Comparison of ENCODE assay signal across 15 cellular contexts in genomic region chr22:28958611-28959010, GRCh38.
DNase-seq lines count a peak whose midpoint lies in the region; TF ChIP-seq lines count a peak whose summit lies in the region.
"Had no signal": no experiment of that assay in that cellular context is flagged by ENCODE, and none has a peak within 500 bp of the region (broad histone marks: within the 10 kb centered on the region; RNA-seq: fewer than 3 reads in every experiment).

No MANE protein-coding gene starts in this region.

- BruUV-seq in A673 (replicated peaks; lab: Mats Ljungman, UMichigan) = no TSS peak

- peaks cover 3% of the 10 kb centered on the region for H4K20me1 ChIP-seq in MM.1S (ENCODE audit: insufficient read depth, low read length)

- H3K27ac ChIP-seq in MM.1S (ENCODE audit: low read length) (no peak overlapping the region), A673 (ENCODE audit: low read depth, low read length, poor library complexity, severe bottlenecking) (no peak overlapping the region)
- H3K27ac ChIP-seq: hepatocyte, suprapubic skin had no signal

- intact Hi-C loops in A673 (cut with micrococcal nuclease; ENCODE audit: unreplicated experiment) = no loop called here

- TF ChIP-seq CTCF in fibroblast of mammary gland (conservative IDR thresholded peaks at IDR 0.05; ENCODE audit: control insufficient read depth, insufficient read depth, low read depth, low read length) (no peak), nephron (IDR thresholded peaks at IDR 0.05; ENCODE audit: unreplicated experiment in 3 of 3) (no peak), BE2C (IDR thresholded peaks at IDR 0.05; ENCODE audit: low read depth, low read length) (no peak), MM.1S (IDR thresholded peaks at IDR 0.05; ENCODE audit: low read length) (no peak), A673 (conservative IDR thresholded peaks at IDR 0.05; ENCODE audit: low read depth, low read length) (no peak)

- no peaks in the 10 kb centered on the region for H3K9me3 Mint-ChIP-seq in nephron

- peaks cover 39% of the 10 kb centered on the region for H3K36me3 Mint-ChIP-seq in nephron (ENCODE audit: low read depth)

- H3K9me3 ChIP-seq in BE2C = no peaks in the 10 kb centered on the region
- no peaks in the 10 kb centered on the region for H3K9me3 ChIP-seq in MM.1S (replicated peaks; ENCODE audit: insufficient read depth, low read length)
- no peaks in the 10 kb centered on the region for H3K9me3 ChIP-seq in A673 (ENCODE audit: low read depth, low read length, poor library complexity, severe bottlenecking)
- H3K9me3 ChIP-seq: suprapubic skin had no signal

- no peak overlapping the region for H3K4me3 Mint-ChIP-seq in nephron

- no peak overlapping the region for H3K4me2 ChIP-seq in MM.1S (ENCODE audit: low read depth, low read length)
- H3K4me2 ChIP-seq: hepatocyte had no signal

- H3K4me1 Mint-ChIP-seq in nephron = peaks cover 68% of the 10 kb centered on the region

- CTCF ChIA-PET in A673 (lab: Charles Lee) = no interaction called here

- H2AFZ ChIP-seq in MM.1S (ENCODE audit: low read length) = no peak overlapping the region
- H2AFZ ChIP-seq: hepatocyte had no signal

- H3K27me3 Mint-ChIP-seq in nephron (ENCODE audit: low read depth) = no peaks in the 10 kb centered on the region

- no peaks in the 10 kb centered on the region for H3K27me3 ChIP-seq in BE2C
- H3K27me3 ChIP-seq in MM.1S (replicated peaks; ENCODE audit: insufficient read depth, low read length) = no peaks in the 10 kb centered on the region
- H3K27me3 ChIP-seq in A673 (replicated peaks; ENCODE audit: insufficient read depth, low read depth, low read length, poor library complexity) = no peaks in the 10 kb centered on the region
- H3K27me3 ChIP-seq: hepatocyte, suprapubic skin had no signal

- H3K27ac Mint-ChIP-seq in nephron = peak overlapping the region; percentile 34 to 42 (median 39)

- no peak overlapping the region for H3K9ac ChIP-seq in MM.1S (ENCODE audit: low read length)

- H3K9me2 ChIP-seq in MM.1S (replicated peaks; ENCODE audit: insufficient read depth, low read length) = no peaks in the 10 kb centered on the region

- H3K4me3 ChIP-seq in fibroblast of mammary gland (ENCODE audit: control insufficient read depth, low read depth, low read length) (no peak overlapping the region), BE2C (ENCODE audit: low read depth, low read length) (no peak overlapping the region), MM.1S (ENCODE audit: low read length) (no peak overlapping the region), A673 (ENCODE audit: low read depth, low read length, poor library complexity, severe bottlenecking) (no peak overlapping the region)
- H3K4me3 ChIP-seq: hepatocyte, suprapubic skin had no signal

- POLR2A ChIA-PET in A673 (lab: Charles Lee; ENCODE audit: low non-redundant PET) = no interaction called here

- H3F3A ChIP-seq in MM.1S (ENCODE audit: insufficient read depth, low read length) = peaks cover 12% of the 10 kb centered on the region

- H3K36me3 ChIP-seq in BE2C (0 out of 2 replicates have a peak, but pooled peaks cover 3% of the 10 kb centered on the region), MM.1S (replicated peaks; ENCODE audit: insufficient read depth, low read length) (no peaks in the 10 kb centered on the region), A673 (ENCODE audit: insufficient read depth, low read length, poor library complexity, severe bottlenecking) (no peaks in the 10 kb centered on the region)
- H3K36me3 ChIP-seq: suprapubic skin had no signal

- 0 out of 2 replicates have a peak, but pooled peaks cover 4% of the 10 kb centered on the region for H3K79me2 ChIP-seq in MM.1S (ENCODE audit: low read length)

- H3K4me1 ChIP-seq in BE2C (no peaks in the 10 kb centered on the region; the same call in 1 of the 2 replicates), MM.1S (ENCODE audit: low read length) (peaks cover 21% of the 10 kb centered on the region), A673 (ENCODE audit: insufficient read depth, low read length, poor library complexity, severe bottlenecking) (peaks cover under 1% of the 10 kb centered on the region)
- H3K4me1 ChIP-seq: suprapubic skin had no signal

- DNase-seq in AG08396 (ENCODE audit: low spot score) (peak; percentile 20), amniotic epithelial cell (ENCODE audit: low read depth) (peak; percentile 87), fibroblast of mammary gland (ENCODE audit: low read depth) (peak; percentile 92), SW480 (ENCODE audit: low spot score) (no peak), BE2C (no peak), MM.1S (no peak), A673 (ENCODE audit: low spot score) (no peak)
- DNase-seq: activated CD4-positive, CD25-positive, alpha-beta regulatory T cell; activated CD8-positive, alpha-beta memory T cell treated with anti-CD3 and anti-CD28 coated beads, Interleukin-2, amount 50 U/mL, for 48 hours; activated naive CD4-positive, alpha-beta T cell treated with Interleukin-2 at 50 U/mL for 16 hours; effector memory CD4-positive, alpha-beta T cell; RPMI8226 had no signal

Comparison
In these comparisons a context has a peak if more than half of its experiments do, and no peak if none do; other contexts are left out.
1. DNase-seq: peak in AG08396 (single experiment), amniotic epithelial cell (single experiment) and fibroblast of mammary gland (single experiment); none in SW480 (single experiment), BE2C (single experiment), MM.1S (single experiment) and A673 (single experiment).